ENCODE assay signal across 8 cellular contexts in genomic region chr1:165696625-165697100, GRCh38. TPM values are rescaled to one million over a fixed set of nuclear protein-coding genes. Genes with fewer than 3 reads are reported as not detected.
A peak's percentile ranks its signal among the peaks of the same experiment; 100 is the strongest.
DNase-seq lines count a peak whose midpoint lies in the region; ATAC-seq and TF ChIP-seq lines count a peak whose summit lies in the region.

No MANE protein-coding gene starts in this region.

- POLR2A ChIA-PET in T-cell (lab: Charles Lee): interaction anchor here in 1 of 2 donors (1.0 kb wide), 1 partner anchor 17 kb away, joined by 4 read pairs; no protein-coding TSS in a partner anchor

- no peak for TF ChIP-seq POLR2A in ovary (IDR thresholded peaks at IDR 0.05)

- peak overlapping the region; percentile 76 for H3K4me3 Mint-ChIP-seq in T-helper 1 cell treated with Interleukin-12 subunit alpha and Interleukin-12 subunit beta and Interleukin-4 antibody, amounts not matched to agents 30 μg/mL and 1 μg/mL, for 36 hours
- H3K4me3 Mint-ChIP-seq in T-cell: peak overlapping the region; percentile 94 to 99 (median 95)

- H3K36me3 Mint-ChIP-seq in T-helper 1 cell treated with Interleukin-12 subunit alpha and Interleukin-12 subunit beta and Interleukin-4 antibody, amounts not matched to agents 30 μg/mL and 1 μg/mL, for 36 hours (ENCODE audit: low read depth): peaks cover 26% of the 10 kb centered on the region
- H3K36me3 Mint-ChIP-seq in T-cell: peaks cover 23% of the 10 kb centered on the region

- no peak overlapping the region for H3K4me3 ChIP-seq in ovary

- H3K9me3 Mint-ChIP-seq in T-helper 1 cell treated with Interleukin-12 subunit alpha and Interleukin-12 subunit beta and Interleukin-4 antibody, amounts not matched to agents 30 μg/mL and 1 μg/mL, for 36 hours: no peaks in the 10 kb centered on the region
- no peaks in the 10 kb centered on the region for H3K9me3 Mint-ChIP-seq in T-cell

- H3K4me1 ChIP-seq in ovary (ENCODE audit: insufficient read depth): peaks cover 8% of the 10 kb centered on the region

- 0 to 4% (median 3%) methylated on average over 2 of the region's 2 CpGs for WGBS in ovary, 3 donors

- intact Hi-C loops in ovary (cut with DNase I): no loop called here

- TF ChIP-seq EP300 in ovary (IDR thresholded peaks at IDR 0.05): no peak

- H3K27me3 ChIP-seq in ovary: no peaks in the 10 kb centered on the region

- H3K9me3 ChIP-seq in ovary: no peaks in the 10 kb centered on the region

- no peaks in the 10 kb centered on the region for H3K36me3 ChIP-seq in ovary

- peaks cover 31% of the 10 kb centered on the region for H3K4me1 Mint-ChIP-seq in T-helper 1 cell treated with Interleukin-12 subunit alpha and Interleukin-12 subunit beta and Interleukin-4 antibody, amounts not matched to agents 30 μg/mL and 1 μg/mL, for 36 hours (ENCODE audit: low read depth)
- peaks cover 36 to 48% (median 42%) of the 10 kb centered on the region in 3 donors for H3K4me1 Mint-ChIP-seq in T-cell

- H3K27ac Mint-ChIP-seq in T-helper 1 cell treated with Interleukin-12 subunit alpha and Interleukin-12 subunit beta and Interleukin-4 antibody, amounts not matched to agents 30 μg/mL and 1 μg/mL, for 36 hours: peak overlapping the region; percentile 26
- peak overlapping the region; percentile 56 to 72 for H3K27ac Mint-ChIP-seq in T-cell

- ATAC-seq in T-cell (replicated peaks in 1 of 4) (no peak), HG02870 (IDR thresholded peaks at IDR 0.05; ENCODE audit: unreplicated experiment) (no peak), GM19452 (IDR thresholded peaks at IDR 0.05; ENCODE audit: unreplicated experiment) (no peak), GM21423 (IDR thresholded peaks at IDR 0.05; ENCODE audit: unreplicated experiment) (no peak)

- peak overlapping the region in 1 of 2 donors; percentile 25 for H3K27ac ChIP-seq in ovary

- CTCF ChIA-PET in T-cell (lab: Charles Lee): interaction anchor here in 1 of 2 donors (1.5 kb wide), 1 partner anchor 96 kb away, joined by 4 read pairs; no protein-coding TSS in a partner anchor

- no peaks in the 10 kb centered on the region for H3K27me3 Mint-ChIP-seq in T-helper 1 cell treated with Interleukin-12 subunit alpha and Interleukin-12 subunit beta and Interleukin-4 antibody, amounts not matched to agents 30 μg/mL and 1 μg/mL, for 36 hours (ENCODE audit: low read depth)
- H3K27me3 Mint-ChIP-seq in T-cell: no peaks in the 10 kb centered on the region

- TF ChIP-seq CTCF in ovary (IDR thresholded peaks at IDR 0.05): no peak

- DNase-seq in T-helper 1 cell (no peak), T-cell (no peak), fibroblast of gingiva (ENCODE audit: low read depth) (peak; percentile 97), ovary (peak in 4 of 5 donors; percentile 28 to 43 (median 35))

RNA-seq across cellular contexts. Expression of gene ALDH9A1, which starts 1.7 kb away (rescaled TPM):
- 10 to 100 TPM; 30.8 to 38.5 (median 34.7) TPM for total RNA-seq in T-cell
- total RNA-seq in ovary: 10 to 100 TPM; 38.7 to 75.3 (median 64.2) TPM
- 100 to 1,000 TPM in 1 of 2 donors, 10 to 100 TPM in 1; 55.5 to 174 TPM for polyA plus RNA-seq in ovary

Comparison
In these comparisons a context has a peak if more than half of its experiments do, and no peak if none do; other contexts are left out.
1. DNase-seq: peak in fibroblast of gingiva (single experiment) and ovary (4 of 5); none in T-helper 1 cell (0 of 5) and T-cell (0 of 34).